Comparison of ENCODE assay signal across 1 cellular context in the genomic region with DNA sequence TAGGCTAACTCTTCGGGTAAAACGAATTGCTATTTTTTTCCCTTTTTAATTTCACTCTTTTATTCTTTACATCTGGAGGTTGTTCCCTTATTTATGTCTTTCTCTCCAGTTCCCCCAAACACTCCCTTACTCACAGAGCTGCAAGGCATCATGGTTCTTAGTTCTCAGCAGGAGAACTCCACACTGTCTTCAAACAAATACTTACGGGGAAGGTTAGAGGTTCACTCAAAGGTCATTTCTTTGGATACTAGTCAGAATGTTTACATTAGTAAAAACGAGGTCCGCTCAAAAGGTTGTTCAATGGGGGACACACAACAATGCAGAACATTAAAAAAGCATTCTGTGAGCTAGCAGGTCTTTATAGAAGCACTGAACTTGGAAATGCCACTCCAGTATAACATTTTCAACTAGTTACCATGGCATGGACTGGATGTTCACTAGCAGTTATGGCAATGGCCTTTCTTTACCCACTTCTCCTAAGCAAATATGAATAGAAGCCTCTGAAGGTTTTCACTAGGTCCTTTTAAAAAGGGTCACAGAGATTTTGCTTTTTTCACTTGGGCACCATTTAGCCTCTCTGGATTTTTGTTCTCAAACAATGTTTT.
TF ChIP-seq lines count a peak whose summit lies in the region.

No MANE protein-coding gene starts in this region.

TF ChIP-seq in K562, 482 proteins besides CTCF, POLR2A, EP300 and RAD21:
- TF ChIP-seq, protein P1, sequence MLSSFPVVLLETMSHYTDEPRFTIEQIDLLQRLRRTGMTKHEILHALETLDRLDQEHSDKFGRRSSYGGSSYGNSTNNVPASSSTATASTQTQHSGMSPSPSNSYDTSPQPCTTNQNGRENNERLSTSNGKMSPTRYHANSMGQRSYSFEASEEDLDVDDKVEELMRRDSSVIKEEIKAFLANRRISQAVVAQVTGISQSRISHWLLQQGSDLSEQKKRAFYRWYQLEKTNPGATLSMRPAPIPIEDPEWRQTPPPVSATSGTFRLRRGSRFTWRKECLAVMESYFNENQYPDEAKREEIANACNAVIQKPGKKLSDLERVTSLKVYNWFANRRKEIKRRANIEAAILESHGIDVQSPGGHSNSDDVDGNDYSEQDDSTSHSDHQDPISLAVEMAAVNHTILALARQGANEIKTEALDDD (IDR thresholded peaks at IDR 0.05), result peak; percentile 59; the same call in 1 of the 2 replicates
- no peak for TF ChIP-seq SMC3 (conservative IDR thresholded peaks at IDR 0.05; ENCODE audit: insufficient read depth, low read depth, low read length)
